Comparison of ENCODE assay signal across 11 cellular contexts in genomic region chr10:26574783-26575182, GRCh38.
DNase-seq lines count a peak whose midpoint lies in the region; ATAC-seq lines count a peak whose summit lies in the region.
"Had no signal": no experiment of that assay in that cellular context is flagged by ENCODE, and none has a peak within 500 bp of the region (broad histone marks: within the 10 kb centered on the region; RNA-seq: fewer than 3 reads in every experiment).

No MANE protein-coding gene starts in this region.

- H3K9ac ChIP-seq in mesendoderm (ENCODE audit: low read length), result no peak overlapping the region

- no peak overlapping the region for H2AK5ac ChIP-seq in mesendoderm (ENCODE audit: low read length)

- H2BK5ac ChIP-seq in mesendoderm (ENCODE audit: low read length), result no peak overlapping the region

- no peaks in the 10 kb centered on the region for H3K79me2 ChIP-seq in mesendoderm (ENCODE audit: control insufficient read depth, insufficient read depth, low read length)

- H3K79me1 ChIP-seq in mesendoderm (ENCODE audit: low read length), result no peaks in the 10 kb centered on the region

- H2BK120ac ChIP-seq in mesendoderm (ENCODE audit: low read depth, low read length), result no peak overlapping the region

- H3K9me3 Mint-ChIP-seq in IgD-negative memory B cell (peaks cover 0 to 15% (median 6%) of the 10 kb centered on the region in 3 donors), naive B cell (peaks cover 9 to 32% (median 19%) of the 10 kb centered on the region in 7 donors)

- ATAC-seq in GM18858 (IDR thresholded peaks at IDR 0.05; ENCODE audit: unreplicated experiment), result peak; percentile 67
- peak; percentile 75 for ATAC-seq in GM21737 (IDR thresholded peaks at IDR 0.05; ENCODE audit: unreplicated experiment)
- ATAC-seq in naive B cell (ENCODE audit: low read depth in 2 of 2), result peak; percentile 93 to 97

- H3K27me3 Mint-ChIP-seq in IgD-negative memory B cell, result no peaks in the 10 kb centered on the region
- H3K27me3 Mint-ChIP-seq in naive B cell, result no peaks in the 10 kb centered on the region

- H3K4me1 Mint-ChIP-seq in IgD-negative memory B cell (peaks cover 14 to 24% (median 23%) of the 10 kb centered on the region in 3 donors), naive B cell (peaks cover 18 to 30% (median 23%) of the 10 kb centered on the region in 3 donors)

- H3K4ac ChIP-seq in mesendoderm (ENCODE audit: low read depth, low read length), result no peak overlapping the region

- no peak overlapping the region for H2BK15ac ChIP-seq in mesendoderm (replicated peaks; ENCODE audit: low read depth)

- no peaks in the 10 kb centered on the region for H3K4me1 ChIP-seq in mesendoderm (ENCODE audit: control insufficient read depth, low read depth, low read length)

- H3K18ac ChIP-seq in mesendoderm (ENCODE audit: low read length), result no peak overlapping the region

- H3K27ac Mint-ChIP-seq in IgD-negative memory B cell (peak overlapping the region; percentile 95 to 98 (median 95)), naive B cell (peak overlapping the region; percentile 50 to 98 (median 86))

- DNase-seq in naive B cell (peak; percentile 74), GM19238 (ENCODE audit: insufficient read length, low spot score) (no peak), mesendoderm (no peak), NCI-H1930 (lab: John Stamatoyannopoulos, UW) (no peak)
- no peak for DNase-seq in activated CD4-positive, CD25-positive, alpha-beta regulatory T cell (lab: John Stamatoyannopoulos, UW)
- DNase-seq: activated T-cell treated with anti-CD3 and anti-CD28 coated beads, Interleukin-2, amount 50 U/mL, for 1 hour; NCI-H2107 had no signal

- H3K56ac ChIP-seq in mesendoderm (ENCODE audit: low read length), result no peak overlapping the region

- H3K27ac ChIP-seq in mesendoderm (ENCODE audit: low read depth, low read length), result no peak overlapping the region
- H3K27ac ChIP-seq: SK-N-MC had no signal

- H3K36me3 Mint-ChIP-seq in IgD-negative memory B cell (peaks cover 22% of the 10 kb centered on the region), naive B cell (peaks cover 32 to 36% of the 10 kb centered on the region in 2 donors)

- no peak overlapping the region for H3K4me2 ChIP-seq in mesendoderm (ENCODE audit: low read length)

- WGBS in mesendoderm (ENCODE audit: extremely low coverage, insufficient coverage, low lambda C conversion rate), result no CpG with 5 or more reads among the region's 4 CpGs

- H3K4me3 Mint-ChIP-seq in IgD-negative memory B cell (peak overlapping the region; percentile 52 to 73 (median 60)), naive B cell (peak overlapping the region in 6 of 8 donors; percentile 1 to 87 (median 50))

- H4K8ac ChIP-seq in mesendoderm (ENCODE audit: low read depth, low read length), result no peak overlapping the region

- H4K5ac ChIP-seq in mesendoderm (ENCODE audit: low read length), result no peak overlapping the region

- no peak overlapping the region for H3K23ac ChIP-seq in mesendoderm (ENCODE audit: low read length)

- no peaks in the 10 kb centered on the region for H3K27me3 ChIP-seq in mesendoderm (ENCODE audit: insufficient read depth, low read length, poor library complexity)

- H3K4me3 ChIP-seq in mesendoderm (ENCODE audit: low read length), result no peak overlapping the region
- H3K4me3 ChIP-seq: SK-N-MC had no signal

- no peaks in the 10 kb centered on the region for H3K36me3 ChIP-seq in mesendoderm (ENCODE audit: control insufficient read depth, insufficient read depth, low read length)
